In the genomic region with DNA sequence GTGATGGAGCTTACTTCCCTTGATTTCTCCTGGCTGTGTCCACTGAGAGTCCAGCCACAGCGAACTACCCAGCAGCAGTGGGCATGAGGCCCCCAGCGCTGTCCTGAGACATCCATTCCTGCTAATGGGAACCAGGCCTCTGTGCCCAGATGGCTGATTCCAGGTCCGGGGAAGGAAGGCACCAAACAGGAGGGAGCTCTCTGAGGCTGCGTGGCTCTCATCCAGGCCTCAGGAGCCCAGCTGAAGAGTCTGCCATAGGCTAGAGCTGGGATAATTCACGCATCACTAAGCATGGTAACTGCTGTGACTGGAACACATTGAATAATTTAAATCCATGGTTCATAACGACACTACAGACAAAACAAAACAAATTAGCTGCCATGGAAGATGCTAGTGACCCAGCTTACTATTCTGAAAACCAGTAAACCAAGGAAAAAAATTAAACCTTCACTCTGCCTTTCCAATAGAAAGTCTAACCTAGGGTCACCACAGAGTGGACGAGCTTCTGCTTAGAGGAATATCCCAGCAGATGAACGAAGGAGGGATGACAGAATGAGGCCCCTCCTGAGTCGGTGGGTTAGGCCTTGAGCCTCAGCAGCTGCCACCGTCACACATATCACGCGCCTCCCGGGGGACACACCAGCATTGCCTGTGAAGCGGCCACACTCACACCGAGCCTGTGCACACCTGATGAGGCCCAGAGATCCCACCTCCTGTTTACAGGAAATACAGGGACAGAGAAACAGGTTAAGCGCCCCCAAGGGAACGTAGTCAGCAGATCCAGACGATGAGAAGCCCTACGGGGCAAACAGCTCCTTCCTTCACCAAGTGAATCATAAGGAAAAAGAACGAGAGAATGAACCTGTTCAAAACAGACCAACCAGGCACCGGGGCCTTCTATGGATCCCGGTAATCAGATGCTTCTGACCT, we compare ENCODE assay signal across 22 cellular contexts. TPM values are rescaled to one million over a fixed set of nuclear protein-coding genes. Genes with fewer than 3 reads are reported as not detected.
A peak's percentile ranks its signal among the peaks of the same experiment; 100 is the strongest.
DNase-seq lines count a peak whose midpoint lies in the region; ATAC-seq and TF ChIP-seq lines count a peak whose summit lies in the region.
"Had no signal": no experiment of that assay in that cellular context is flagged by ENCODE, and none has a peak within 500 bp of the region (broad histone marks: within the 10 kb centered on the region; RNA-seq: fewer than 3 reads in every experiment).

No MANE protein-coding gene starts in this region.

- H2BK15ac ChIP-seq in mesenchymal stem cell (ENCODE audit: low read depth, poor library complexity, severe bottlenecking), result no peak overlapping the region

- H4K91ac ChIP-seq in mesenchymal stem cell (ENCODE audit: low read length), result no peak overlapping the region

- peaks cover 1% of the 10 kb centered on the region for H3K79me1 ChIP-seq in mesenchymal stem cell (replicated peaks; ENCODE audit: low read length, poor library complexity, severe bottlenecking)

- intact Hi-C loops in body of pancreas (cut with DNase I), result no loop called here

- H2BK5ac ChIP-seq in mesenchymal stem cell (ENCODE audit: low read depth, low read length, poor library complexity, severe bottlenecking), result no peak overlapping the region

- H3K4me1 ChIP-seq in mesenchymal stem cell (ENCODE audit: control insufficient read depth, insufficient read depth, low read depth, low read length) (peaks cover 15% of the 10 kb centered on the region), body of pancreas (no peaks in the 10 kb centered on the region)
- H3K4me1 ChIP-seq: heart right ventricle had no signal

- 93% methylated on average over 22 of the region's 22 CpGs for WGBS in mesenchymal stem cell
- 79 to 81% methylated on average over 22 of the region's 22 CpGs for WGBS in body of pancreas, 2 donors

- H2BK12ac ChIP-seq in mesenchymal stem cell (ENCODE audit: low read length in 2 of 2), result no peak overlapping the region

- no peak overlapping the region for H2AK5ac ChIP-seq in mesenchymal stem cell (ENCODE audit: low read length, severe bottlenecking)

- H3K18ac ChIP-seq in mesenchymal stem cell (ENCODE audit: low read depth in 1 of 2, low read length in 2 of 2), result no peak overlapping the region

- H3K9me3 ChIP-seq in mesenchymal stem cell (ENCODE audit: control insufficient read depth, low read length), result no peaks in the 10 kb centered on the region
- no peaks in the 10 kb centered on the region for H3K9me3 ChIP-seq in body of pancreas
- H3K9me3 ChIP-seq: heart right ventricle, mucosa of descending colon had no signal

- ATAC-seq in GM21786 (IDR thresholded peaks at IDR 0.05; ENCODE audit: unreplicated experiment) (no peak), body of pancreas (no peak)
- ATAC-seq: heart right ventricle, mucosa of descending colon had no signal

- H3K23ac ChIP-seq in mesenchymal stem cell (ENCODE audit: low read length in 2 of 2), result peak overlapping the region in 1 of 2 experiments; percentile 47

- no peak overlapping the region for H2BK120ac ChIP-seq in mesenchymal stem cell (ENCODE audit: low read depth, low read length)

- H3K14ac ChIP-seq in mesenchymal stem cell (ENCODE audit: low read length in 2 of 2), result no peak overlapping the region

- H3K4ac ChIP-seq in mesenchymal stem cell (ENCODE audit: low read depth in 1 of 2, low read length in 2 of 2), result no peak overlapping the region

- H3K27me3 ChIP-seq in mesenchymal stem cell (ENCODE audit: control insufficient read depth in 1 of 2, insufficient read depth in 1 of 2, low read length in 2 of 2) (no peaks in the 10 kb centered on the region), body of pancreas (no peaks in the 10 kb centered on the region)
- H3K27me3 ChIP-seq: brain microvascular endothelial cell, heart right ventricle had no signal

- TF ChIP-seq CTCF in astrocyte of the cerebellum (IDR thresholded peaks at IDR 0.05; ENCODE audit: low read depth, low read length, missing control alignments), result no peak
- TF ChIP-seq CTCF in body of pancreas (IDR thresholded peaks at IDR 0.05), result no peak

- DNase-seq in D341Med (ENCODE audit: low spot score), result peak; percentile 85
- peak; percentile 55 for DNase-seq in NCI-H1105 treated with DMSO at 0.1 percent for 48 hours (lab: John Stamatoyannopoulos, UW)
- DNase-seq in astrocyte of the cerebellum (ENCODE audit: low read depth), result peak; percentile 45
- DNase-seq in mesenchymal stem cell, result no peak
- no peak for DNase-seq in body of pancreas
- no peak for DNase-seq in globus pallidus (ENCODE audit: low spot score)
- no peak for DNase-seq in hypothalamus (lab: John Stamatoyannopoulos, UW)
- DNase-seq: activated CD4-positive, alpha-beta T cell treated with anti-CD3 and anti-CD28 coated beads for 4 hours; activated naive CD4-positive, alpha-beta T cell treated with anti-CD3 and anti-CD28 coated beads, Interleukin-2, amount 10 ng/mL, durations not matched to agents 7 days and 5 days; activated T-cell treated with anti-CD3 and anti-CD28 coated beads for 4 hours; brain microvascular endothelial cell; Calu3; heart right ventricle; islet precursor cell; mucosa of descending colon; SIG-M5; stimulated activated CD4-positive, alpha-beta T cell treated with anti-CD3 and anti-CD28 coated beads, Interleukin-4, amount 100 ng/mL, for 24 hours; stimulated activated CD8-positive, alpha-beta memory T cell treated with anti-CD3 and anti-CD28 coated beads, Interleukin-4, amount 100 ng/mL, for 48 hours; T1000 had no signal

- no peak overlapping the region for H3K4me2 ChIP-seq in mesenchymal stem cell (ENCODE audit: low read length, poor library complexity, severe bottlenecking)

- peak overlapping the region; percentile 28 for H3K27ac ChIP-seq in mesenchymal stem cell (ENCODE audit: low read length, poor library complexity, severe bottlenecking)
- H3K27ac ChIP-seq in body of pancreas, result no peak overlapping the region
- H3K27ac ChIP-seq: brain microvascular endothelial cell, heart right ventricle had no signal

- no peak overlapping the region for H2AFZ ChIP-seq in mesenchymal stem cell (ENCODE audit: low read depth, low read length)

- no peak for TF ChIP-seq POLR2A in body of pancreas (IDR thresholded peaks at IDR 0.05)

- H3K9ac ChIP-seq in mesenchymal stem cell (ENCODE audit: low read length), result no peak overlapping the region

- H3K4me3 ChIP-seq in astrocyte of the cerebellum (ENCODE audit: low read depth, low read length), result no peak overlapping the region
- H3K4me3 ChIP-seq in mesenchymal stem cell (ENCODE audit: insufficient read depth in 1 of 2, low read depth in 1 of 2, low read length in 2 of 2), result no peak overlapping the region
- no peak overlapping the region for H3K4me3 ChIP-seq in body of pancreas
- H3K4me3 ChIP-seq: heart right ventricle, mucosa of descending colon had no signal

- no peak overlapping the region for H4K8ac ChIP-seq in mesenchymal stem cell (ENCODE audit: low read length)

- in situ Hi-C loops in astrocyte of the cerebellum (cut with HindIII; ENCODE audit: low sequenced_read_pairs), result no loop called here

- H3K36me3 ChIP-seq in mesenchymal stem cell (ENCODE audit: control insufficient read depth in 1 of 2, insufficient read depth in 2 of 2, low read depth in 1 of 2, low read length in 2 of 2) (peaks cover 74 to 82% of the 10 kb centered on the region in 2 experiments), body of pancreas (replicated peaks in 1 of 2; ENCODE audit: insufficient read depth in 1 of 2, low read depth in 2 of 2) (peaks cover 0 to 28% of the 10 kb centered on the region in 2 donors)

RNA-seq across cellular contexts. Expression of gene LRRC47, which starts 25.0 kb away (rescaled TPM):
- 17.1 TPM for polyA plus RNA-seq in mesenchymal stem cell (2013, experiment 1 of 2)
- polyA plus RNA-seq in mesenchymal stem cell (2013, experiment 2 of 2), result 18.0 TPM
- 10 to 100 TPM; 40.0 to 49.4 TPM for total RNA-seq in body of pancreas

RNA-seq across cellular contexts. Expression of gene CEP104, which starts 35.7 kb away (rescaled TPM):
- polyA plus RNA-seq in mesenchymal stem cell (2013, experiment 1 of 2), result 19.9 TPM
- polyA plus RNA-seq in mesenchymal stem cell (2013, experiment 2 of 2), result 20.7 TPM
- 10 to 100 TPM; 17.9 to 22.1 TPM for total RNA-seq in body of pancreas

RNA-seq across cellular contexts. Expression of gene DFFB, which starts 36.0 kb away (rescaled TPM):
- 5.7 TPM for polyA plus RNA-seq in mesenchymal stem cell (2013, experiment 1 of 2)
- polyA plus RNA-seq in mesenchymal stem cell (2013, experiment 2 of 2), result 5.4 TPM
- total RNA-seq in body of pancreas, result 10 to 100 TPM in 1 of 2 donors, 1 to 10 TPM in 1; 6.5 to 13.5 TPM

RNA-seq across cellular contexts. Expression of gene SMIM1, which starts 48.7 kb away (rescaled TPM):
- polyA plus RNA-seq in mesenchymal stem cell (2013, experiment 1 of 2), result 13.1 TPM
- polyA plus RNA-seq in mesenchymal stem cell (2013, experiment 2 of 2), result 13.9 TPM
- total RNA-seq in body of pancreas, result 1 to 10 TPM in 1 of 2 donors, not detected in 1; 5.2 TPM
- total RNA-seq: MCF 10A had no signal
- polyA plus RNA-seq: fibroblast of lung had no signal

Comparison
In these comparisons a context has a peak if more than half of its experiments do, and no peak if none do; other contexts are left out.
1. DNase-seq: peak in D341Med (single experiment), NCI-H1105 treated with DMSO at 0.1 percent for 48 hours (single experiment) and astrocyte of the cerebellum (single experiment); none in mesenchymal stem cell (single experiment), body of pancreas (0 of 4), globus pallidus (single experiment) and hypothalamus (0 of 51).